ENCODE assay signal across 2 cellular contexts in the genomic region with DNA sequence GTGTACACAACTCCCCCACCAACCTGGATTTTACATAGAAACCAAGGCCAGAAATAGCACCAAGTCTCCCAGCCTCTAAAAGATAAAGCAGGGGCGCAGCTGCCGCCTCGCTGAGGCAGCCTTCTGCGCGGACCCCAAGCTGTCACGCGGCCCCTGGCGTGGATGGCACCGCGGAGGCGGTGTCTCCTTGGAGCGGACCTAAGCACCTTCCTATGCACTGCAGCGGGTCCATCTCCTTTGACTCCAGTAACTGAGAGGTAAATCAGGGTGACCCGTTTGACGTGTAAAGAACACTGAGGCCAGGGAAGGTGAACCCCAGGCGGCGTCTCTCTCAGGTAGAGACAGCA.
TF ChIP-seq lines count a peak whose summit lies in the region.

No MANE protein-coding gene starts in this region.

TF ChIP-seq in GM23338, 12 proteins besides CTCF, POLR2A, EP300 and RAD21 (continued from another document):
- no peak for TF ChIP-seq POLR2AphosphoS5 (IDR thresholded peaks at IDR 0.05; ENCODE audit: low read depth)
- TF ChIP-seq ZNF114 (CRISPR knock-in tag; IDR thresholded peaks at IDR 0.05): no peak

TF ChIP-seq in HepG2, 621 proteins besides CTCF, POLR2A, EP300 and RAD21 (continued from another document):
- TF ChIP-seq, protein P1, sequence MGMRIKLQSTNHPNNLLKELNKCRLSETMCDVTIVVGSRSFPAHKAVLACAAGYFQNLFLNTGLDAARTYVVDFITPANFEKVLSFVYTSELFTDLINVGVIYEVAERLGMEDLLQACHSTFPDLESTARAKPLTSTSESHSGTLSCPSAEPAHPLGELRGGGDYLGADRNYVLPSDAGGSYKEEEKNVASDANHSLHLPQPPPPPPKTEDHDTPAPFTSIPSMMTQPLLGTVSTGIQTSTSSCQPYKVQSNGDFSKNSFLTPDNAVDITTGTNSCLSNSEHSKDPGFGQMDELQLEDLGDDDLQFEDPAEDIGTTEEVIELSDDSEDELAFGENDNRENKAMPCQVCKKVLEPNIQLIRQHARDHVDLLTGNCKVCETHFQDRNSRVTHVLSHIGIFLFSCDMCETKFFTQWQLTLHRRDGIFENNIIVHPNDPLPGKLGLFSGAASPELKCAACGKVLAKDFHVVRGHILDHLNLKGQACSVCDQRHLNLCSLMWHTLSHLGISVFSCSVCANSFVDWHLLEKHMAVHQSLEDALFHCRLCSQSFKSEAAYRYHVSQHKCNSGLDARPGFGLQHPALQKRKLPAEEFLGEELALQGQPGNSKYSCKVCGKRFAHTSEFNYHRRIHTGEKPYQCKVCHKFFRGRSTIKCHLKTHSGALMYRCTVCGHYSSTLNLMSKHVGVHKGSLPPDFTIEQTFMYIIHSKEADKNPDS (CRISPR knock-in tag; IDR thresholded peaks at IDR 0.05): no peak
- TF ChIP-seq, protein P2, sequence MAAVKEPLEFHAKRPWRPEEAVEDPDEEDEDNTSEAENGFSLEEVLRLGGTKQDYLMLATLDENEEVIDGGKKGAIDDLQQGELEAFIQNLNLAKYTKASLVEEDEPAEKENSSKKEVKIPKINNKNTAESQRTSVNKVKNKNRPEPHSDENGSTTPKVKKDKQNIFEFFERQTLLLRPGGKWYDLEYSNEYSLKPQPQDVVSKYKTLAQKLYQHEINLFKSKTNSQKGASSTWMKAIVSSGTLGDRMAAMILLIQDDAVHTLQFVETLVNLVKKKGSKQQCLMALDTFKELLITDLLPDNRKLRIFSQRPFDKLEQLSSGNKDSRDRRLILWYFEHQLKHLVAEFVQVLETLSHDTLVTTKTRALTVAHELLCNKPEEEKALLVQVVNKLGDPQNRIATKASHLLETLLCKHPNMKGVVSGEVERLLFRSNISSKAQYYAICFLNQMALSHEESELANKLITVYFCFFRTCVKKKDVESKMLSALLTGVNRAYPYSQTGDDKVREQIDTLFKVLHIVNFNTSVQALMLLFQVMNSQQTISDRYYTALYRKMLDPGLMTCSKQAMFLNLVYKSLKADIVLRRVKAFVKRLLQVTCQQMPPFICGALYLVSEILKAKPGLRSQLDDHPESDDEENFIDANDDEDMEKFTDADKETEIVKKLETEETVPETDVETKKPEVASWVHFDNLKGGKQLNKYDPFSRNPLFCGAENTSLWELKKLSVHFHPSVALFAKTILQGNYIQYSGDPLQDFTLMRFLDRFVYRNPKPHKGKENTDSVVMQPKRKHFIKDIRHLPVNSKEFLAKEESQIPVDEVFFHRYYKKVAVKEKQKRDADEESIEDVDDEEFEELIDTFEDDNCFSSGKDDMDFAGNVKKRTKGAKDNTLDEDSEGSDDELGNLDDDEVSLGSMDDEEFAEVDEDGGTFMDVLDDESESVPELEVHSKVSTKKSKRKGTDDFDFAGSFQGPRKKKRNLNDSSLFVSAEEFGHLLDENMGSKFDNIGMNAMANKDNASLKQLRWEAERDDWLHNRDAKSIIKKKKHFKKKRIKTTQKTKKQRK (IDR thresholded peaks at IDR 0.05; ENCODE audit: low read length): no peak
- TF ChIP-seq ZNF629 (CRISPR knock-in tag; conservative IDR thresholded peaks at IDR 0.05): peak; percentile 38; the same call in 1 of the 2 replicates
- TF ChIP-seq, protein P3, sequence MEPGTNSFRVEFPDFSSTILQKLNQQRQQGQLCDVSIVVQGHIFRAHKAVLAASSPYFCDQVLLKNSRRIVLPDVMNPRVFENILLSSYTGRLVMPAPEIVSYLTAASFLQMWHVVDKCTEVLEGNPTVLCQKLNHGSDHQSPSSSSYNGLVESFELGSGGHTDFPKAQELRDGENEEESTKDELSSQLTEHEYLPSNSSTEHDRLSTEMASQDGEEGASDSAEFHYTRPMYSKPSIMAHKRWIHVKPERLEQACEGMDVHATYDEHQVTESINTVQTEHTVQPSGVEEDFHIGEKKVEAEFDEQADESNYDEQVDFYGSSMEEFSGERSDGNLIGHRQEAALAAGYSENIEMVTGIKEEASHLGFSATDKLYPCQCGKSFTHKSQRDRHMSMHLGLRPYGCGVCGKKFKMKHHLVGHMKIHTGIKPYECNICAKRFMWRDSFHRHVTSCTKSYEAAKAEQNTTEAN (CRISPR knock-in tag; conservative IDR thresholded peaks at IDR 0.05): no peak
- no peak for TF ChIP-seq ZNF101 (CRISPR knock-in tag; IDR thresholded peaks at IDR 0.05; ENCODE audit: borderline replicate concordance, low read depth)
- no peak for TF ChIP-seq ZNF432 (CRISPR knock-in tag; IDR thresholded peaks at IDR 0.05; ENCODE audit: borderline replicate concordance)
- TF ChIP-seq POLR2AphosphoS2 (IDR thresholded peaks at IDR 0.05; ENCODE audit: low read depth, low read length): no peak
- no peak for TF ChIP-seq SAFB2 (CRISPR knock-in tag; IDR thresholded peaks at IDR 0.05; ENCODE audit: borderline replicate concordance, low read depth)
- 0 out of 2 replicates have a peak, but pooled peaks have one; percentile 2 for TF ChIP-seq ESRRA (CRISPR knock-in tag; IDR thresholded peaks at IDR 0.05; ENCODE audit: low read depth)
- TF ChIP-seq, protein P4, sequence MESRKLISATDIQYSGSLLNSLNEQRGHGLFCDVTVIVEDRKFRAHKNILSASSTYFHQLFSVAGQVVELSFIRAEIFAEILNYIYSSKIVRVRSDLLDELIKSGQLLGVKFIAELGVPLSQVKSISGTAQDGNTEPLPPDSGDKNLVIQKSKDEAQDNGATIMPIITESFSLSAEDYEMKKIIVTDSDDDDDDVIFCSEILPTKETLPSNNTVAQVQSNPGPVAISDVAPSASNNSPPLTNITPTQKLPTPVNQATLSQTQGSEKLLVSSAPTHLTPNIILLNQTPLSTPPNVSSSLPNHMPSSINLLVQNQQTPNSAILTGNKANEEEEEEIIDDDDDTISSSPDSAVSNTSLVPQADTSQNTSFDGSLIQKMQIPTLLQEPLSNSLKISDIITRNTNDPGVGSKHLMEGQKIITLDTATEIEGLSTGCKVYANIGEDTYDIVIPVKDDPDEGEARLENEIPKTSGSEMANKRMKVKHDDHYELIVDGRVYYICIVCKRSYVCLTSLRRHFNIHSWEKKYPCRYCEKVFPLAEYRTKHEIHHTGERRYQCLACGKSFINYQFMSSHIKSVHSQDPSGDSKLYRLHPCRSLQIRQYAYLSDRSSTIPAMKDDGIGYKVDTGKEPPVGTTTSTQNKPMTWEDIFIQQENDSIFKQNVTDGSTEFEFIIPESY (CRISPR knock-in tag; IDR thresholded peaks at IDR 0.05): peak; percentile 10; the same call in 1 of the 2 replicates
- TF ChIP-seq, protein P5, sequence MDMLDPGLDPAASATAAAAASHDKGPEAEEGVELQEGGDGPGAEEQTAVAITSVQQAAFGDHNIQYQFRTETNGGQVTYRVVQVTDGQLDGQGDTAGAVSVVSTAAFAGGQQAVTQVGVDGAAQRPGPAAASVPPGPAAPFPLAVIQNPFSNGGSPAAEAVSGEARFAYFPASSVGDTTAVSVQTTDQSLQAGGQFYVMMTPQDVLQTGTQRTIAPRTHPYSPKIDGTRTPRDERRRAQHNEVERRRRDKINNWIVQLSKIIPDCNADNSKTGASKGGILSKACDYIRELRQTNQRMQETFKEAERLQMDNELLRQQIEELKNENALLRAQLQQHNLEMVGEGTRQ (IDR thresholded peaks at IDR 0.05; ENCODE audit: low read depth, low read length): no peak
- TF ChIP-seq, protein P5 (CRISPR knock-in tag; IDR thresholded peaks at IDR 0.05; ENCODE audit: borderline replicate concordance): no peak
- TF ChIP-seq ZNF557 (CRISPR knock-in tag; IDR thresholded peaks at IDR 0.05): no peak
- TF ChIP-seq, protein P6, sequence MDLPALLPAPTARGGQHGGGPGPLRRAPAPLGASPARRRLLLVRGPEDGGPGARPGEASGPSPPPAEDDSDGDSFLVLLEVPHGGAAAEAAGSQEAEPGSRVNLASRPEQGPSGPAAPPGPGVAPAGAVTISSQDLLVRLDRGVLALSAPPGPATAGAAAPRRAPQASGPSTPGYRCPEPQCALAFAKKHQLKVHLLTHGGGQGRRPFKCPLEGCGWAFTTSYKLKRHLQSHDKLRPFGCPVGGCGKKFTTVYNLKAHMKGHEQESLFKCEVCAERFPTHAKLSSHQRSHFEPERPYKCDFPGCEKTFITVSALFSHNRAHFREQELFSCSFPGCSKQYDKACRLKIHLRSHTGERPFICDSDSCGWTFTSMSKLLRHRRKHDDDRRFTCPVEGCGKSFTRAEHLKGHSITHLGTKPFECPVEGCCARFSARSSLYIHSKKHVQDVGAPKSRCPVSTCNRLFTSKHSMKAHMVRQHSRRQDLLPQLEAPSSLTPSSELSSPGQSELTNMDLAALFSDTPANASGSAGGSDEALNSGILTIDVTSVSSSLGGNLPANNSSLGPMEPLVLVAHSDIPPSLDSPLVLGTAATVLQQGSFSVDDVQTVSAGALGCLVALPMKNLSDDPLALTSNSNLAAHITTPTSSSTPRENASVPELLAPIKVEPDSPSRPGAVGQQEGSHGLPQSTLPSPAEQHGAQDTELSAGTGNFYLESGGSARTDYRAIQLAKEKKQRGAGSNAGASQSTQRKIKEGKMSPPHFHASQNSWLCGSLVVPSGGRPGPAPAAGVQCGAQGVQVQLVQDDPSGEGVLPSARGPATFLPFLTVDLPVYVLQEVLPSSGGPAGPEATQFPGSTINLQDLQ (CRISPR knock-in tag; IDR thresholded peaks at IDR 0.05): no peak
- TF ChIP-seq FOXA3 (CRISPR knock-in tag; IDR thresholded peaks at IDR 0.05): no peak
- no peak for TF ChIP-seq NFKBIZ (CRISPR knock-in tag; IDR thresholded peaks at IDR 0.05)
- no peak for TF ChIP-seq HOXA3 (CRISPR knock-in tag; IDR thresholded peaks at IDR 0.05)
